Comparison of ENCODE assay signal across 19 cellular contexts in genomic region chr14:88196925-88197324, GRCh38.
DNase-seq lines count a peak whose midpoint lies in the region; ATAC-seq, FAIRE-seq and TF ChIP-seq lines count a peak whose summit lies in the region.
"Had no signal": no experiment of that assay in that cellular context is flagged by ENCODE, and none has a peak within 500 bp of the region (broad histone marks: within the 10 kb centered on the region; RNA-seq: fewer than 3 reads in every experiment).

No MANE protein-coding gene starts in this region.

- peaks cover 6% of the 10 kb centered on the region for H3K4me1 Mint-ChIP-seq in mesothelial cell of epicardium
- H3K4me1 Mint-ChIP-seq: activated naive CD8-positive, alpha-beta T cell treated with anti-CD3 and anti-CD28 coated beads, Interleukin-2, amount 10 ng/mL, durations not matched to agents 7 days and 5 days had no signal

- H3K27me3 Mint-ChIP-seq in mesothelial cell of epicardium (ENCODE audit: low read depth): peaks cover 47% of the 10 kb centered on the region

- H3K4me2 ChIP-seq in GM12878 (ENCODE audit: control insufficient read depth, insufficient read depth): no peak overlapping the region

- RAD21 ChIA-PET in GM12878 (lab: Charles Lee; ENCODE audit: unreplicated experiment): interaction anchor here (0.6 kb wide), 1 partner anchor 287 kb away, joined by 3 read pairs; no protein-coding TSS in a partner anchor

- no peak overlapping the region for H3K4me3 Mint-ChIP-seq in mesothelial cell of epicardium
- H3K4me3 Mint-ChIP-seq: activated naive CD8-positive, alpha-beta T cell treated with anti-CD3 and anti-CD28 coated beads, Interleukin-2, amount 10 ng/mL, durations not matched to agents 7 days and 5 days had no signal

- TF ChIP-seq POLR2A in GM12878 (IDR thresholded peaks at IDR 0.05; ENCODE audit: low read depth, low read length) (no peak), stomach (IDR thresholded peaks at IDR 0.05) (no peak)

- peak; percentile 81 for ATAC-seq in GM18868 (IDR thresholded peaks at IDR 0.05; ENCODE audit: unreplicated experiment)
- peak; percentile 92 for ATAC-seq in GM21619 (IDR thresholded peaks at IDR 0.05; ENCODE audit: unreplicated experiment)
- ATAC-seq in HG03060 (IDR thresholded peaks at IDR 0.05; ENCODE audit: low read depth, unreplicated experiment): peak; percentile 85
- ATAC-seq in GM12878: peak; percentile 34; the same call in 1 of the 3 replicates
- ATAC-seq: K562, left lung, SK-N-SH treated with all-trans-retinoic acid at 6 μM for 48 hours had no signal

- TF ChIP-seq CTCF in GM12878 (IDR thresholded peaks at IDR 0.05 in 2 of 3, conservative IDR thresholded peaks at IDR 0.05 in 1 of 3; ENCODE audit: control insufficient read depth in 2 of 3, extremely low read depth in 1 of 3, insufficient read depth in 1 of 3, low read depth in 3 of 3, low read length in 3 of 3) (no peak), stomach (IDR thresholded peaks at IDR 0.05) (no peak), RWPE1 (conservative IDR thresholded peaks at IDR 0.05; ENCODE audit: low read depth) (no peak), mesothelial cell of epicardium (IDR thresholded peaks at IDR 0.05; ENCODE audit: unreplicated experiment) (no peak)

- H3K4me3 ChIP-seq in GM12878 (no peak overlapping the region), stomach (no peak overlapping the region)
- H3K4me3 ChIP-seq: K562, left lung, Peyer's patch, thoracic aorta had no signal

- TF ChIP-seq EP300 in GM12878 (IDR thresholded peaks at IDR 0.05; ENCODE audit: borderline replicate concordance in 1 of 2, control insufficient read depth in 1 of 2, low read depth in 2 of 2, low read length in 2 of 2): no peak
- no peak for TF ChIP-seq EP300 in stomach (IDR thresholded peaks at IDR 0.05)

- 8% methylated on average over 1 of the region's 1 CpG for WGBS in GM12878 (ENCODE audit: insufficient coverage, insufficient replicate concordance, low lambda C conversion rate, missing lambda C conversion rate)
- WGBS in stomach, 5 donors: 67 to 79% (median 69%) methylated on average over 1 of the region's 1 CpG

- intact Hi-C loops in GM12878 (cut with micrococcal nuclease; ENCODE audit: unreplicated experiment): no loop called here
- intact Hi-C loops in stomach (cut with DNase I; ENCODE audit: low total_unique reads): no loop called here

- H3K36me3 Mint-ChIP-seq in mesothelial cell of epicardium: no peaks in the 10 kb centered on the region
- H3K36me3 Mint-ChIP-seq: activated naive CD8-positive, alpha-beta T cell treated with anti-CD3 and anti-CD28 coated beads, Interleukin-2, amount 10 ng/mL, durations not matched to agents 7 days and 5 days had no signal

- H3K36me3 ChIP-seq in GM12878 (ENCODE audit: control insufficient read depth in 2 of 2, insufficient read depth in 2 of 2, low read length in 1 of 2) (no peaks in the 10 kb centered on the region), stomach (no peaks in the 10 kb centered on the region)
- H3K36me3 ChIP-seq: left lung, Peyer's patch, thoracic aorta had no signal

- no peaks in the 10 kb centered on the region for H3K4me1 ChIP-seq in GM12878 (ENCODE audit: control insufficient read depth, insufficient read depth, low read length)
- H3K4me1 ChIP-seq in stomach: peaks cover 0 to 15% (median 4%) of the 10 kb centered on the region in 4 donors
- H3K4me1 ChIP-seq: left lung had no signal

- H3K27ac ChIP-seq in GM12878 (ENCODE audit: control insufficient read depth, insufficient read depth) (no peak overlapping the region), stomach (no peak overlapping the region), RWPE1 (no peak overlapping the region)
- H3K27ac ChIP-seq: left lung, Peyer's patch, thoracic aorta had no signal

- H4K20me1 ChIP-seq in GM12878 (ENCODE audit: control insufficient read depth, insufficient read depth): no peaks in the 10 kb centered on the region

- no peaks in the 10 kb centered on the region for H3K9me3 Mint-ChIP-seq in mesothelial cell of epicardium
- H3K9me3 Mint-ChIP-seq: activated naive CD8-positive, alpha-beta T cell treated with anti-CD3 and anti-CD28 coated beads, Interleukin-2, amount 10 ng/mL, durations not matched to agents 7 days and 5 days had no signal

- FAIRE-seq in GM12878 (lab: Jason Lieb, UNC): no peak
- FAIRE-seq: G401.6, K562 had no signal

- no peaks in the 10 kb centered on the region for H3K79me2 ChIP-seq in GM12878 (ENCODE audit: control insufficient read depth, insufficient read depth, low read length)

- H3K9me3 ChIP-seq in GM12878 (replicated peaks; ENCODE audit: control insufficient read depth, insufficient read depth, low read length) (no peaks in the 10 kb centered on the region), stomach (no peaks in the 10 kb centered on the region)
- H3K9me3 ChIP-seq: Caco-2, left lung, Peyer's patch, thoracic aorta had no signal

- DNase-seq in GM12878 (ENCODE audit: low read depth, low spot score) (no peak), stomach (no peak), RWPE1 (ENCODE audit: low spot score) (no peak), mesothelial cell of epicardium (ENCODE audit: low spot score in 2 of 2, unreplicated experiment in 2 of 2) (no peak)
- DNase-seq: activated naive CD8-positive, alpha-beta T cell treated with anti-CD3 and anti-CD28 coated beads, Interleukin-2, amount 10 ng/mL, durations not matched to agents 7 days and 5 days; activated T-cell treated with anti-CD3 and anti-CD28 coated beads, Interleukin-2, amount 50 U/mL, for 48 hours; Caco-2; left lung; NCI-H1048; Peyer's patch; stimulated activated CD4-positive, alpha-beta T cell treated with anti-CD3 and anti-CD28 coated beads, Interleukin-4, amount 100 ng/mL, for 1 hour; stimulated activated CD8-positive, alpha-beta memory T cell treated with anti-CD3 and anti-CD28 coated beads, Interleukin-4, amount 100 ng/mL, for 48 hours had no signal

- TF ChIP-seq RAD21 in GM12878 (IDR thresholded peaks at IDR 0.05; ENCODE audit: insufficient read depth, low read depth, low read length): no peak

- BruUV-seq in GM12878 (replicated peaks; lab: Mats Ljungman, UMichigan): no TSS peak

- H2AFZ ChIP-seq in GM12878 (ENCODE audit: control insufficient read depth, low read depth, low read length): no peak overlapping the region

- no peak overlapping the region for H3K27ac Mint-ChIP-seq in mesothelial cell of epicardium
- H3K27ac Mint-ChIP-seq: activated naive CD8-positive, alpha-beta T cell treated with anti-CD3 and anti-CD28 coated beads, Interleukin-2, amount 10 ng/mL, durations not matched to agents 7 days and 5 days had no signal

- POLR2A ChIA-PET in GM12878 (lab: Charles Lee) (no interaction called here), RWPE1 (lab: Yijun Ruan, JAX; ENCODE audit: low non-redundant PET) (no interaction called here)

- in situ Hi-C loops in GM12878 (cut with MboI): no loop called here

- H3K9ac ChIP-seq in GM12878 (ENCODE audit: control insufficient read depth, insufficient read depth, low read length): no peak overlapping the region

- CTCF ChIA-PET in GM12878 (lab: Yijun Ruan, JAX): interaction anchor here (0.9 to 1.7 kb wide), 2 partner anchors 183 to 252 kb away, joined by 5 to 8 read pairs; no protein-coding TSS in a partner anchor
- CTCF ChIA-PET in RWPE1 (lab: Yijun Ruan, JAX): no interaction called here

- H3K27me3 ChIP-seq in GM12878 (replicated peaks in 1 of 2; ENCODE audit: control insufficient read depth in 2 of 2, insufficient read depth in 2 of 2, low read length in 1 of 2) (peaks cover 0 to 3% of the 10 kb centered on the region in 2 experiments; a peak in 2 of 4 replicates), stomach (peaks cover 0 to 61% (median 0%) of the 10 kb centered on the region in 3 donors)
- H3K27me3 ChIP-seq: Peyer's patch had no signal

- SMC1A ChIA-PET in GM12878 (lab: Charles Lee; ENCODE audit: uncharacterized antibody, unreplicated experiment): interaction anchor here (1.0 kb wide), 1 partner anchor 21 kb away, joined by 3 read pairs; no protein-coding TSS in a partner anchor

TF ChIP-seq in GM12878, 131 proteins besides CTCF, POLR2A, EP300 and RAD21 (continues in another document):
- TF ChIP-seq CBX3 (IDR thresholded peaks at IDR 0.05; ENCODE audit: borderline replicate concordance, low read depth) (no peak), ZBTB11 (CRISPR knock-in tag; IDR thresholded peaks at IDR 0.05) (no peak), PAX8 (IDR thresholded peaks at IDR 0.05) (no peak), CHD2 (IDR thresholded peaks at IDR 0.05; ENCODE audit: borderline replicate concordance, low read depth, low read length) (no peak)

Comparison
In these comparisons a context has a peak if more than half of its experiments do, and no peak if none do; other contexts are left out.
1. ATAC-seq: peak in every context shown above with its lines; median percentile 92 in GM21619; 85 in HG03060; 81 in GM18868; 34 in GM12878.